Comparison of ENCODE assay signal across 1 cellular context in the genomic region with DNA sequence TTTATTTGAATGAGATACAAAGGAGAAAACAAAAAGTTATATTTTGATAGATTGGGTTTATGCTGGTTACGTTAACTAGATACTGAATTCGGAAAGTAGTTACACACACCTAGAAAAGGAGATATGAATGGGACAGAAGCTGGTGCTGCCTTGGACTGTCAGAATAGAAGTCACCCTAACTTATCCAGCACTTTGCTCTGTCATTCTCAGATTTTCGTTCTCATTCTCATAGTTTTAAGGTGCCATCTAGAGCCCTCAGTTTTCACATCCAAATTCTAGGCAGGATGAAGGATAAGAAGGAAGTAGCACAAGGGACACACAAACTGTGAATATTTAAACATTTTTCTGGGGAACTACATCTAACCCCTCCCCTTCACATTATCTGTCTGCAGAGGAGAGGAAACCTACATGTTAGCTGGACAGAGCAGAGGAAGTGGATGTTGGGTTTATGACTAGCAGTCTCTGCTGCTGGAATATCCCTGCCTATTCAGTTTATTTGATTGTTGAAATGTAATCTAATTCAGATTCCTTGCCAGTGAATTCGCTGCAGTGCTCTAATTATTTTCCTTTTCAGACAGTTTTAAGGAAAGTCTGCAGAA.
TF ChIP-seq lines count a peak whose summit lies in the region.

No MANE protein-coding gene starts in this region.

TF ChIP-seq in IMR-90, 13 proteins besides CTCF, POLR2A, EP300 and RAD21:
- TF ChIP-seq, protein P1, sequence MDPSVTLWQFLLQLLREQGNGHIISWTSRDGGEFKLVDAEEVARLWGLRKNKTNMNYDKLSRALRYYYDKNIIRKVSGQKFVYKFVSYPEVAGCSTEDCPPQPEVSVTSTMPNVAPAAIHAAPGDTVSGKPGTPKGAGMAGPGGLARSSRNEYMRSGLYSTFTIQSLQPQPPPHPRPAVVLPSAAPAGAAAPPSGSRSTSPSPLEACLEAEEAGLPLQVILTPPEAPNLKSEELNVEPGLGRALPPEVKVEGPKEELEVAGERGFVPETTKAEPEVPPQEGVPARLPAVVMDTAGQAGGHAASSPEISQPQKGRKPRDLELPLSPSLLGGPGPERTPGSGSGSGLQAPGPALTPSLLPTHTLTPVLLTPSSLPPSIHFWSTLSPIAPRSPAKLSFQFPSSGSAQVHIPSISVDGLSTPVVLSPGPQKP (IDR thresholded peaks at IDR 0.05; ENCODE audit: borderline replicate concordance, low read depth, low read length) = no peak
- TF ChIP-seq MAZ (IDR thresholded peaks at IDR 0.05; ENCODE audit: borderline replicate concordance, low read depth, low read length) (no peak), FOS (IDR thresholded peaks at IDR 0.05; ENCODE audit: low read depth, low read length) (no peak), SMC3 (IDR thresholded peaks at IDR 0.05; ENCODE audit: low read depth, low read length) (no peak), MAFK (IDR thresholded peaks at IDR 0.05; ENCODE audit: low read depth, low read length) (no peak), RFX5 (IDR thresholded peaks at IDR 0.05; ENCODE audit: low read depth, low read length) (no peak), MXI1 (IDR thresholded peaks at IDR 0.05; ENCODE audit: borderline replicate concordance, low read depth, low read length) (no peak), CEBPB (IDR thresholded peaks at IDR 0.05; ENCODE audit: low read depth, low read length) (no peak), NFE2L2 (IDR thresholded peaks at IDR 0.05; ENCODE audit: low read depth, low read length) (no peak)
TF ChIP-seq in IMR-90: peak in this region for 0.
